ENCODE assay signal across 6 cellular contexts in genomic region chr15:72656014-72656413, GRCh38. TPM values are rescaled to one million over a fixed set of nuclear protein-coding genes. Genes with fewer than 3 reads are reported as not detected.
"Had no signal": no experiment of that assay in that cellular context is flagged by ENCODE, and none has a peak within 500 bp of the region (broad histone marks: within the 10 kb centered on the region; RNA-seq: fewer than 3 reads in every experiment).

No MANE protein-coding gene starts in this region.

RNA-seq across cellular contexts. Expression of gene GOLGA6B, which starts 1.5 kb away (rescaled TPM):
- total RNA-seq: HepG2, HT-29, IMR-90, K562 had no signal
- polyA plus RNA-seq: IgD-negative memory B cell, IMR-90, K562 had no signal

RNA-seq across cellular contexts. Expression of gene HIGD2B, which starts 30.0 kb away (rescaled TPM):
- total RNA-seq: HepG2, HT1080, IMR-90 had no signal
- polyA plus RNA-seq: HepG2, IgD-negative memory B cell, IMR-90 had no signal
